ENCODE assay signal across 8 cellular contexts in the genomic region with DNA sequence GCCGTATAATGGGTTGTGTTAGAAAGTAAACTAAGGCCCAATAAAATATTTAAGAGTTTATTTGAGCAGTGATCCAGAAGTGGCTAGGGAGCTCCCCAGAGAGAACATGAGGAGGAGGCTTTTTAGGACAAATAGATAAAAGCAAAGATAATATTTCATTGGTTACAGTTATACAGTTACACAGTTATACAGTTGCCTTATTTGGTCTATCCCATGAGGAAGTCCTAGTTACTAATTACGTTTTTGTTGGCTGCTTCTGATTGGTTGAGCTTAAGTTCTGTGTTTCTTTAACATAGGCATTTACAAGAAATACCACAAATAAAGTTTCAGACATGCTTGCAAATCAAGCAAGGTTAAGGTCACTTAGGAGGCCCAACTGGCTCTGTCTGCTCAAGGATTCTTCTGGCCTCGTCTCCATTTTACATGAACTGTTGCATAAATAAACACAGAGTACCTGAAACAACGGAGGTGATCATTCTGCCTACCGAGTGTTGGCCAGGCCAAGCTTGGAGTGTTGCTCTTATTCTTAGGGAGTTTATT. TPM values are rescaled to one million over a fixed set of nuclear protein-coding genes. Genes with fewer than 3 reads are reported as not detected.
DNase-seq lines count a peak whose midpoint lies in the region; ATAC-seq lines count a peak whose summit lies in the region.

No MANE protein-coding gene starts in this region.

- peak; percentile 74 for ATAC-seq in GM19463 (IDR thresholded peaks at IDR 0.05; ENCODE audit: unreplicated experiment)
- peak; percentile 86 to 90 for ATAC-seq in left cardiac atrium

- no CpG with 5 or more reads among the region's 5 CpGs for WGBS in neuronal stem cell (ENCODE audit: extremely low coverage in 2 of 2, insufficient read length in 2 of 2, insufficient replicate concordance in 1 of 2), 2 donors

- no peaks in the 10 kb centered on the region for H3K36me3 ChIP-seq in neuronal stem cell (replicated peaks in 1 of 2; ENCODE audit: control insufficient read depth in 2 of 2, insufficient read depth in 2 of 2, low read length in 2 of 2)

- H3K23ac ChIP-seq in neuronal stem cell (ENCODE audit: low read depth, low read length, poor library complexity) = no peak overlapping the region

- peak overlapping the region; percentile 89 for H3K27ac Mint-ChIP-seq in activated naive CD8-positive, alpha-beta T cell

- H3K27ac ChIP-seq in neuronal stem cell (replicated peaks; ENCODE audit: low read length) = no peak overlapping the region

- no peak overlapping the region for H2AK5ac ChIP-seq in neuronal stem cell (ENCODE audit: low read depth, low read length)

- DNase-seq in DMS 273 (lab: John Stamatoyannopoulos, UW; ENCODE audit: unreplicated experiment) (peak; percentile 82), HS-5 (ENCODE audit: low read depth) (peak; percentile 39), left cardiac atrium (no peak), skeletal muscle cell (ENCODE audit: low read depth) (peak; percentile 27), neuronal stem cell (ENCODE audit: low spot score) (no peak)
- no peak for DNase-seq in stimulated activated CD8-positive, alpha-beta memory T cell treated with anti-CD3 and anti-CD28 coated beads, Interleukin-4, amount 100 ng/mL, for 48 hours

- no peak overlapping the region for H3K9ac ChIP-seq in neuronal stem cell (ENCODE audit: low read depth, low read length, poor library complexity)

- peaks cover 26% of the 10 kb centered on the region for H3K27me3 Mint-ChIP-seq in activated naive CD8-positive, alpha-beta T cell

- H3K4me3 ChIP-seq in skeletal muscle cell (ENCODE audit: low read depth, low read length) (no peak overlapping the region), neuronal stem cell (ENCODE audit: low read length in 2 of 2) (no peak overlapping the region)

- H3K9me3 ChIP-seq in neuronal stem cell (replicated peaks in 1 of 2; ENCODE audit: control insufficient read depth in 2 of 2, insufficient read depth in 1 of 2, low read depth in 1 of 2, low read length in 2 of 2) = peaks cover 0 to 4% of the 10 kb centered on the region in 2 donors

- no peak overlapping the region for H3K14ac ChIP-seq in neuronal stem cell (ENCODE audit: low read length)

- H3K4me3 Mint-ChIP-seq in activated naive CD8-positive, alpha-beta T cell = peak overlapping the region; percentile 86

- H3K9me3 Mint-ChIP-seq in activated naive CD8-positive, alpha-beta T cell (ENCODE audit: low read depth) = no peaks in the 10 kb centered on the region

- no peak overlapping the region for H2BK15ac ChIP-seq in neuronal stem cell (ENCODE audit: low read length)

- H2BK12ac ChIP-seq in neuronal stem cell (ENCODE audit: low read length) = no peak overlapping the region

- no peak overlapping the region for H2BK5ac ChIP-seq in neuronal stem cell (ENCODE audit: low read length)

- peaks cover 0 to 6% of the 10 kb centered on the region in 2 donors for H3K4me1 ChIP-seq in neuronal stem cell (ENCODE audit: control insufficient read depth in 2 of 2, insufficient read depth in 1 of 2, low read depth in 1 of 2, low read length in 2 of 2)

- no peak overlapping the region for H2AFZ ChIP-seq in neuronal stem cell (ENCODE audit: low read length)

- H3K36me3 Mint-ChIP-seq in activated naive CD8-positive, alpha-beta T cell = peaks cover 2% of the 10 kb centered on the region

- H3K4me1 Mint-ChIP-seq in activated naive CD8-positive, alpha-beta T cell (ENCODE audit: low read depth) = peaks cover 17% of the 10 kb centered on the region

- H3K4me2 ChIP-seq in neuronal stem cell (ENCODE audit: insufficient read depth, low read length, poor library complexity, severe bottlenecking) = no peak overlapping the region

- no peak overlapping the region for H4K91ac ChIP-seq in neuronal stem cell (ENCODE audit: low read depth, low read length, poor library complexity)

- no peak overlapping the region for H2BK120ac ChIP-seq in neuronal stem cell (ENCODE audit: low read depth, low read length)

- H4K8ac ChIP-seq in neuronal stem cell (ENCODE audit: low read depth, low read length) = no peak overlapping the region

- H3K27me3 ChIP-seq in neuronal stem cell (ENCODE audit: control insufficient read depth in 3 of 3, insufficient read depth in 3 of 3, low read depth in 1 of 3, low read length in 3 of 3) = peaks cover 14 to 86% (median 33%) of the 10 kb centered on the region in 3 experiments

- H3K79me1 ChIP-seq in neuronal stem cell (ENCODE audit: low read depth, low read length) = peaks cover 3% of the 10 kb centered on the region

- intact Hi-C loops in left cardiac atrium (cut with DNase I) = no loop called here

- H3K4ac ChIP-seq in neuronal stem cell (ENCODE audit: low read length) = no peak overlapping the region

- no peak overlapping the region for H3K18ac ChIP-seq in neuronal stem cell (ENCODE audit: low read length)

RNA-seq across cellular contexts. Expression of a gene that starts 7.0 kb away (rescaled TPM):
- total RNA-seq in left cardiac atrium = not detected
- 0.06 TPM for polyA plus RNA-seq in neuronal stem cell (2013, experiment 1 of 2)
- polyA plus RNA-seq in neuronal stem cell (2013, experiment 2 of 2) = 0.06 TPM

RNA-seq across cellular contexts. Expression of a gene that starts 32.3 kb away (rescaled TPM):
- not detected for total RNA-seq in left cardiac atrium
- polyA plus RNA-seq in neuronal stem cell (2013, experiment 1 of 2) = not detected
- polyA plus RNA-seq in neuronal stem cell (2013, experiment 2 of 2) = not detected

Comparison
In these comparisons a context has a peak if more than half of its experiments do, and no peak if none do; other contexts are left out.
1. DNase-seq: peak in DMS 273 (single experiment), HS-5 (single experiment) and skeletal muscle cell (single experiment); none in left cardiac atrium (single experiment), stimulated activated CD8-positive, alpha-beta memory T cell treated with anti-CD3 and anti-CD28 coated beads, Interleukin-4, amount 100 ng/mL, for 48 hours (single experiment) and neuronal stem cell (single experiment).